In the genomic region with DNA sequence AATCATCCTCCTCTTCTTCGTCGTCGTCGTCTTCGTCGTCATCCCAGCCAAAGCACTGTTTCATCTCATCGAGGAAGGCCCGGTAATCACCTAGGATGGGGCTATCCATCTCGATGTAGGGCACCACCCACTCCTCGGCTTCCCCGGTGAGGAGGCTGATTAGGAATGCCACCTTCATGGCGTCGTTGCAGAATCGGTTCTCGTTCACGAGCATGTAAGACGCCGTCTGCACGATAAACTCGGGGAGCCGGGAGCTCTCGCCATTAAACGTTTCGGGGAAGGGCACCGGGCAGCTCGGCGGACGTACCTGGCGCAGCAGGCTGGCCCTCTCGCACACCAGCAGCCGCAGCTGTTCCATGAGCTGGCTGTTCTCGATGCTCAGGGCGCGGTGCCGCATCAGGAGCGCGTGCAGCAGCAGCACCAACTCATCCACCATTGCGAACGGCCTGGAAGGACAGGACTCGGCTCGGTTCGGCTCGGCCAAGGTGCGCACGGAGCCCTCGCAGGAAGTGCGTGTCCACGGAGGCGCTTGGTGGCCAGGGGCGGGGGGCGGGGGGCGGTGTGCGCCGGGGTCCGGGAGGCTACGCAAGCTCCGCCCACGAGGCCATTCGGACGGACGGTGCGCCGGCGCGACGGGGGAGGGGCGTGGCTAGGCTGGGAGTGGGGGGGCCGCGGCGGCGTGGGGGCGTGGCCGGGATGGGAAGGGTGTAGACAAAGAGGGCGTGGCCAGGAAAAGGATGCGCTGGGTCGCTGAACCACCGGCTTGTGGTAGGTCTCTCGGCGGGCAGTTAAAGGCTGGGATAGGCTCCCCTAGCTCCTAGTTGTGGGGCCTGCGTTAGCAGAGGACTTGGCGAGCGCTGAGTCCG, we compare ENCODE assay signal across 9 cellular contexts. TPM values are rescaled to one million over a fixed set of nuclear protein-coding genes. Genes with fewer than 3 reads are reported as not detected.
DNase-seq lines count a peak whose midpoint lies in the region; ATAC-seq lines count a peak whose summit lies in the region.
"Had no signal": no experiment of that assay in that cellular context is flagged by ENCODE, and none has a peak within 500 bp of the region (broad histone marks: within the 10 kb centered on the region; RNA-seq: fewer than 3 reads in every experiment).

Gene LDOC1, minus strand, starts transcription at position 544 of the 866 bp plus-strand sequence. Its CDS starts 108 bp downstream, at position 436.

- no peaks in the 10 kb centered on the region for H3K27me3 ChIP-seq in thymus (ENCODE audit: control insufficient read depth, insufficient read depth)

- H3K4me3 Mint-ChIP-seq in T-cell, result peak within 1 kb of the TSS; percentile 62 to 82 (median 76)

- H3K36me3 ChIP-seq in thymus (ENCODE audit: control insufficient read depth, insufficient read depth), result no peaks in the 10 kb centered on the region
- H3K36me3 ChIP-seq: BLaER1 had no signal

- H3K36me3 Mint-ChIP-seq in T-cell, result no peaks in the 10 kb centered on the region

- peaks cover 12 to 20% (median 15%) of the 10 kb centered on the region in 3 donors for H3K4me1 Mint-ChIP-seq in T-cell

- H3K4me1 ChIP-seq in thymus (ENCODE audit: control insufficient read depth, insufficient read depth, low read length), result no peaks in the 10 kb centered on the region
- H3K4me1 ChIP-seq: BLaER1 had no signal

- ATAC-seq in T-cell (replicated peaks in 1 of 4) (peak; percentile 78 to 86 (median 82)), left cardiac atrium (peak; percentile 95 to 99)

- POLR2A ChIA-PET in T-cell (lab: Charles Lee), result interaction anchor here in 1 of 2 donors (0.7 kb wide), 1 partner anchor 13 kb away, joined by 5 read pairs; no protein-coding TSS in a partner anchor

- CTCF ChIA-PET in T-cell (lab: Charles Lee), result no interaction called here

- no peaks in the 10 kb centered on the region for H3K9me3 Mint-ChIP-seq in T-cell

- peak within 1 kb of the TSS; percentile 4 for H3K27ac ChIP-seq in thymus (ENCODE audit: low read depth)
- H3K27ac ChIP-seq: BLaER1 had no signal

- DNase-seq in NCI-H2029 (lab: John Stamatoyannopoulos, UW) (peak; percentile 2), NCI-H2029 treated with DMSO at 0.1 percent for 48 hours (lab: John Stamatoyannopoulos, UW) (no peak), T-cell (peak; percentile 6 to 74 (median 50)), amygdala (lab: John Stamatoyannopoulos, UW) (peak; percentile 9 to 86 (median 64)), left cardiac atrium (peak; percentile 80), posterior cingulate gyrus (peak; percentile 68 to 97 (median 83)), HUDEP-2 (lab: John Stamatoyannopoulos, UW; ENCODE audit: unreplicated experiment in 76 of 76) (no peak)

- intact Hi-C loops in left cardiac atrium (cut with DNase I), result no loop called here
- intact Hi-C loops in posterior cingulate gyrus (cut with DNase I), result loop anchor here (5.0 kb wide), 1 partner anchor 410 kb away; no protein-coding TSS in a partner anchor

- no peaks in the 10 kb centered on the region for H3K9me3 ChIP-seq in thymus (ENCODE audit: control insufficient read depth)

- peak within 1 kb of the TSS; percentile 39 for H3K4me3 ChIP-seq in thymus (ENCODE audit: low read length)
- H3K4me3 ChIP-seq: BLaER1 had no signal

- peak within 1 kb of the TSS in 1 of 2 donors; percentile 46 for H3K27ac Mint-ChIP-seq in T-cell

- peaks cover 2 to 4% of the 10 kb centered on the region in 2 donors for H3K27me3 Mint-ChIP-seq in T-cell

- 3% methylated on average over 83 of the region's 83 CpGs for WGBS in thymus

RNA-seq across cellular contexts. Expression of gene LDOC1, which starts in this region (rescaled TPM):
- total RNA-seq in T-cell (10 to 100 TPM in 4 of 5 donors, 1 to 10 TPM in 1; 3.6 to 13.8 (median 11.1) TPM), left cardiac atrium (1 to 10 TPM; 6.2 to 7.9 TPM)
- 31.3 TPM for polyA plus RNA-seq in thymus

Comparison
In these comparisons a context has a peak if more than half of its experiments do, and no peak if none do; other contexts are left out.
1. DNase-seq: peak in NCI-H2029 (single experiment), T-cell (34 of 34), amygdala (56 of 56), left cardiac atrium (single experiment) and posterior cingulate gyrus (10 of 10); none in NCI-H2029 treated with DMSO at 0.1 percent for 48 hours (single experiment) and HUDEP-2 (0 of 76).